Comparison of ENCODE assay signal across 16 cellular contexts in genomic region chr17:74137416-74137815, GRCh38.
DNase-seq lines count a peak whose midpoint lies in the region; FAIRE-seq and TF ChIP-seq lines count a peak whose summit lies in the region.
"Had no signal": no experiment of that assay in that cellular context is flagged by ENCODE, and none has a peak within 500 bp of the region (broad histone marks: within the 10 kb centered on the region; RNA-seq: fewer than 3 reads in every experiment).

No MANE protein-coding gene starts in this region.

- peaks cover under 1 to 37% (median 6%) of the 10 kb centered on the region in 3 experiments; a peak in 5 of 7 replicates for H3K36me3 Mint-ChIP-seq in H9 (ENCODE audit: insufficient read depth in 1 of 3, low read depth in 3 of 3)
- H3K36me3 Mint-ChIP-seq in brain: peaks cover 10% of the 10 kb centered on the region
- peaks cover 1% of the 10 kb centered on the region for H3K36me3 Mint-ChIP-seq in neural progenitor cell

- H3K9ac ChIP-seq in H9 (ENCODE audit: extremely low read depth, insufficient read length, low read length) (no peak overlapping the region), neural progenitor cell (no peak overlapping the region)

- H4K20me1 ChIP-seq in H9 (ENCODE audit: control insufficient read depth, insufficient read depth, insufficient read length): no peaks in the 10 kb centered on the region
- H4K20me1 ChIP-seq in neural progenitor cell (ENCODE audit: low read depth): no peaks in the 10 kb centered on the region

- H3K14ac ChIP-seq in H9 (ENCODE audit: insufficient read depth, low read length): no peak overlapping the region

- H3K9me3 ChIP-seq in H9 (ENCODE audit: control insufficient read depth, low read depth, low read length) (no peaks in the 10 kb centered on the region), neural progenitor cell (ENCODE audit: low read depth) (peaks cover 16% of the 10 kb centered on the region)
- H3K9me3 ChIP-seq: BE2C had no signal

- no CpG with 5 or more reads among the region's 3 CpGs for WGBS in H9 (ENCODE audit: extremely low coverage, insufficient read length, low lambda C conversion rate)

- H3K4me1 Mint-ChIP-seq in H9 (peaks cover 14 to 30% of the 10 kb centered on the region in 2 experiments), brain (peaks cover 29% of the 10 kb centered on the region), neural progenitor cell (peaks cover 28% of the 10 kb centered on the region)
- H3K4me1 Mint-ChIP-seq: CD4-positive, alpha-beta memory T cell had no signal

- H2BK5ac ChIP-seq in H9 (ENCODE audit: insufficient read length, low read length): no peak overlapping the region

- no peak overlapping the region for H2AK5ac ChIP-seq in H9 (ENCODE audit: insufficient read length, low read length)

- peaks cover 10% of the 10 kb centered on the region for H3F3A ChIP-seq in neural progenitor cell (ENCODE audit: low read depth)

- H3K27me3 Mint-ChIP-seq in H9 (ENCODE audit: low read depth): peaks cover 6% of the 10 kb centered on the region
- H3K27me3 Mint-ChIP-seq in brain: peaks cover 17% of the 10 kb centered on the region
- peaks cover 10% of the 10 kb centered on the region for H3K27me3 Mint-ChIP-seq in neural progenitor cell (ENCODE audit: insufficient read depth, low read depth)

- peak; percentile 90 for FAIRE-seq in D721Med (lab: Jason Lieb, UNC)
- FAIRE-seq: GM19239 had no signal

- DNase-seq in D721Med (ENCODE audit: insufficient read length, low spot score): no peak
- peak; percentile 8 for DNase-seq in H9
- no peak for DNase-seq in neural progenitor cell (ENCODE audit: low spot score)
- DNase-seq in T-helper 9 cell: no peak
- no peak for DNase-seq in HuH-7 (ENCODE audit: low spot score)
- DNase-seq: BE2C; CD4-positive, alpha-beta memory T cell; DMS153; GF-D8; GOT3; HCEC 1CT; HFFc6 had no signal

- H3K27me3 ChIP-seq in H9 (ENCODE audit: insufficient read depth, low read length): no peaks in the 10 kb centered on the region
- no peaks in the 10 kb centered on the region for H3K27me3 ChIP-seq in neural progenitor cell
- H3K27me3 ChIP-seq: BE2C had no signal

- H4K8ac ChIP-seq in H9 (replicated peaks; ENCODE audit: insufficient read length, low read depth, low read length): no peak overlapping the region

- no peak overlapping the region for H3K4ac ChIP-seq in H9 (ENCODE audit: low read depth, low read length)

- H3K4me3 ChIP-seq in neural progenitor cell: no peak overlapping the region
- H3K4me3 ChIP-seq: A549 had no signal

- H2BK20ac ChIP-seq in H9 (ENCODE audit: low read depth, low read length, poor library complexity, severe bottlenecking): no peak overlapping the region

- no peaks in the 10 kb centered on the region for H3K23me2 ChIP-seq in H9 (ENCODE audit: insufficient read length, low read depth, low read length, poor library complexity, severe bottlenecking)

- no peak overlapping the region for H4K5ac ChIP-seq in H9 (ENCODE audit: insufficient read length, low read depth, low read length)

- H3K79me2 ChIP-seq in H9 (ENCODE audit: insufficient read depth, low read length): no peaks in the 10 kb centered on the region
- no peaks in the 10 kb centered on the region for H3K79me2 ChIP-seq in neural progenitor cell (ENCODE audit: low read depth)

- H3K27ac Mint-ChIP-seq in H9 (peak overlapping the region in 1 of 3 experiments; percentile 6; a peak in 1 of 7 replicates), brain (peak overlapping the region in 3 of 5 experiments; percentile 14 to 79 (median 63)), neural progenitor cell (peak overlapping the region; percentile 17)
- H3K27ac Mint-ChIP-seq: CD4-positive, alpha-beta memory T cell; HFFc6 had no signal

- peaks cover 32 to 36% of the 10 kb centered on the region in 2 experiments for H3K9me3 Mint-ChIP-seq in H9
- peaks cover 30 to 49% (median 37%) of the 10 kb centered on the region in 5 experiments for H3K9me3 Mint-ChIP-seq in brain
- peaks cover 31% of the 10 kb centered on the region for H3K9me3 Mint-ChIP-seq in neural progenitor cell

- H3K79me1 ChIP-seq in H9 (ENCODE audit: insufficient read depth, low read depth, low read length, poor library complexity, severe bottlenecking): no peaks in the 10 kb centered on the region

- H3K4me2 ChIP-seq in H9 (ENCODE audit: insufficient read depth, insufficient read length, low read length): no peak overlapping the region
- H3K4me2 ChIP-seq in neural progenitor cell: peak overlapping the region; percentile 45
- H3K4me2 ChIP-seq: A549 had no signal

- no peak overlapping the region for H4K91ac ChIP-seq in H9 (ENCODE audit: insufficient read length, low read depth, low read length)

- no peak overlapping the region for H2BK15ac ChIP-seq in H9 (ENCODE audit: low read depth, low read length)

- H3K18ac ChIP-seq in H9 (ENCODE audit: insufficient read length, low read depth, low read length): no peak overlapping the region

- no peak overlapping the region for H3K23ac ChIP-seq in H9 (ENCODE audit: insufficient read length, low read depth, low read length)

- H3K4me1 ChIP-seq in H9 (ENCODE audit: insufficient read depth, low read length) (no peaks in the 10 kb centered on the region; the same call in 1 of the 2 replicates), neural progenitor cell (peaks cover 26% of the 10 kb centered on the region)
- H3K4me1 ChIP-seq: A549, BE2C had no signal

- H3T11ph ChIP-seq in H9 (ENCODE audit: low read length): no peak overlapping the region

- no peak overlapping the region for H2AFZ ChIP-seq in H9 (ENCODE audit: low read length)
- peak overlapping the region; percentile 63 for H2AFZ ChIP-seq in neural progenitor cell (replicated peaks)

- H3K36me3 ChIP-seq in neural progenitor cell: peaks cover 5% of the 10 kb centered on the region
- H3K36me3 ChIP-seq: BE2C had no signal

- H3K27ac ChIP-seq in H9 (ENCODE audit: insufficient read length, low read depth, low read length) (no peak overlapping the region), neural progenitor cell (no peak overlapping the region)
- H3K27ac ChIP-seq: A549, C4-2B had no signal

- no peak overlapping the region for H3K56ac ChIP-seq in H9 (ENCODE audit: insufficient read length, low read depth, low read length)

- TF ChIP-seq CTCF in D721Med (IDR thresholded peaks at IDR 0.05; ENCODE audit: insufficient read depth, missing control alignments) (no peak), H9 (conservative IDR thresholded peaks at IDR 0.05) (no peak), brain (conservative IDR thresholded peaks at IDR 0.05) (no peak), neural progenitor cell (IDR thresholded peaks at IDR 0.05) (no peak)

- H2BK120ac ChIP-seq in H9 (ENCODE audit: low read depth, low read length, poor library complexity, severe bottlenecking): no peak overlapping the region

- H3K4me3 Mint-ChIP-seq in H9 (no peak overlapping the region), brain (no peak overlapping the region), neural progenitor cell (no peak overlapping the region)
- H3K4me3 Mint-ChIP-seq: CD4-positive, alpha-beta memory T cell; HFFc6 had no signal

- H2BK12ac ChIP-seq in H9 (ENCODE audit: insufficient read length, low read depth, low read length): no peak overlapping the region
